19 cellular contexts compared by ENCODE assay signal in the genomic region with DNA sequence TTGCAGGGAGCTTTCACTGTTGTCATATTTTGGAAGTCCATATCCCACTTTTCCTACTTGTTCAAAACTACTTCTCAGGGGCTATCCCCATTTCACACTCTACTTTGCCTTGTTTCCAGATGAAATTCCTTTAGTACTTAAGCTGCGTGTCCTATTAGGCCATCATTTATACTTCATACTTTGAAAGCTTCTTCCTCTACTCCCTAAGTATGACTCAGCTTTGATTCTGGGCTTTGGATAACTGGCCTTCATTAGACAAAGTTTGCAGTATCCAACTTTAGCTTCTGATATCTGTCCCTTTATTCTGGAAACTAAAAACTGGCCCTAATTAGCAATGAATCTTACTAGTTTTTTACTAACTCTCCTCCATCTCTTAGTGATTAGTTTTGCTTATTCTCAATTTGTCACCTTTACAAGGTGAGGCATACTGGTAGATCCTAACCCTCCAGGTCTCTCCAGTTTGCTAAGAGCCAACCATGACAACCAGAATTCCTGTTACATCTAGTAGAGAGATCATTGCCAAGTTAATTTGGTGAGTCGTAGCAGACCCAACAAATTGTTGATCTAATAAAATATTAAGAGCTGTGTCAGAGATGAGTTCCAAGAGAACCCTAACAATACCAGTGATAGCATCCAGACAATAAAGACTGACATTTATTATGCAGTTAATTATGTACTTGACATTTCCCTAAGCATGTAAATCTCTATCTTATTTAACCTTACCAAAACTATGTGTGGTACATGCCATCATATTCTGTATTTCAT.
"Had no signal": no experiment of that assay in that cellular context is flagged by ENCODE, and none has a peak within 500 bp of the region (broad histone marks: within the 10 kb centered on the region; RNA-seq: fewer than 3 reads in every experiment).

No MANE protein-coding gene starts in this region.

- H3K4me3 ChIP-seq: hepatocyte, lung, upper lobe of right lung had no signal

- DNase-seq: activated CD4-positive, alpha-beta memory T cell treated with anti-CD3 and anti-CD28 coated beads for 36 hours; activated CD4-positive, alpha-beta T cell treated with anti-CD3 and anti-CD28 coated beads for 48 hours; activated CD4-positive, CD25-positive, alpha-beta regulatory T cell; activated naive CD4-positive, alpha-beta T cell treated with Interleukin-2 at 50 U/mL for 16 hours; activated naive CD8-positive, alpha-beta T cell treated with anti-CD3 and anti-CD28 coated beads for 36 hours; activated T-cell treated with anti-CD3 and anti-CD28 coated beads, Interleukin-2, amount 50 U/mL, for 48 hours; amygdala; foreskin melanocyte; left colon; natural killer cell; stimulated activated CD4-positive, alpha-beta T cell treated with anti-CD3 and anti-CD28 coated beads, Interleukin-4, amount 100 ng/mL, for 4 hours; stimulated activated naive CD8-positive, alpha-beta T cell treated with anti-CD3 and anti-CD28 coated beads, Interleukin-15, Interleukin-2, amounts not matched to agents 100 U/mL and 50 U/mL, for 24 hours; SW 1271; T-helper 17 cell; upper lobe of right lung had no signal

- H3K27ac ChIP-seq: epithelial cell of prostate, hepatocyte, upper lobe of right lung had no signal

- H3K4me1 ChIP-seq: upper lobe of right lung had no signal

- H3K9me3 ChIP-seq: upper lobe of right lung had no signal

- H3K4me2 ChIP-seq: hepatocyte had no signal

- H2AFZ ChIP-seq: hepatocyte had no signal

- H3K36me3 ChIP-seq: upper lobe of right lung had no signal

- H3K27me3 ChIP-seq: hepatocyte, upper lobe of right lung had no signal

- FAIRE-seq: islet of Langerhans had no signal

- ATAC-seq: left colon; natural killer cell; stimulated activated naive CD8-positive, alpha-beta T cell treated with anti-CD3 and anti-CD28 coated beads, Interleukin-15, Interleukin-2, amounts not matched to agents 100 U/mL and 50 U/mL, for 24 hours; T-helper 17 cell; upper lobe of right lung had no signal

- H3K79me2 ChIP-seq: hepatocyte had no signal
